8 cellular contexts compared by ENCODE assay signal in the genomic region with DNA sequence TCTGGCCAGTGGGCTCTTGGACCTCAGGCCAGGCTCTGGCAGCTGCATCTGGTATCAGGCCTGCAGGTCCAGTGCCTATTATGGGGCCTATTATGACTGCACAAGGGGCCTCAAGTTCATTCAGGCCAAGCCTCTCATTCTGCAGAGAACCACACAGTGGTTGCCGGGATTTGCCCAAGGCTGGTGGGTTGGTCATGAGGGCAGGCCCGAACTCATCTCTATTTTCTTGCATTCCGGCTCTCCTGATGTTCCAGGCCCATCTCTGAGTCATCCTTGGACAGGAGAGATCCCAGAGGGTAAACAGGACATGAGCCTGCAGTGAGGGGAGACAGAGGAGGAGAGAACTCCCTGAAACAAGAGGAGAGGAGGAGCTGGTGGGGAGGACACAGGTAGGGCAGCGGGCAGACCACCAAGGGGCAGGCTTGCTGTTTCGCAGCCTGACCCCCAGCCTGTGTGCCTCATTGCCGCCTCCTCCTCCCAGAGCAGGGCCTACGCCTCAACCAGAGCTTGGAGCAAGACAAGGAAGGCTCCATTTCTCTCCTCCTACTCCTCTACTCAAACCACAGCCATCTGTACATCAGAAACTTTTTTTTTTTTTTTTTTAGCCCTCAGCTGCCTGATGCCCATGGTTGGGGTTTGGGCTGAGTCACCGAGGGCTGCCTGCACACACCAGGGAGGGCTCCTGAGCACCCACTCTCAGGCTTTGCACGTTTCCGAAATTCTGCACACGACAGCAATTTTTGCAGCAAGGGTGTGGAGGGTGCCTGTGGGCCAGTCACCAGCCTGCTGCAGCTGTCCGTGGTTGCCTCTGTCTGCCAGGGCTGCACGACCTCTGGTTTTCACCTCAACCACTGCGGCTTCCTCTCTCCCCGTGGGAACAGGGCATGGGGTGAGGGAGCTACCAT. TPM values are rescaled to one million over a fixed set of nuclear protein-coding genes. Genes with fewer than 3 reads are reported as not detected.
A peak's percentile ranks its signal among the peaks of the same experiment; 100 is the strongest.
DNase-seq lines count a peak whose midpoint lies in the region; ATAC-seq, FAIRE-seq and TF ChIP-seq lines count a peak whose summit lies in the region.

No MANE protein-coding gene starts in this region.

- no peak for TF ChIP-seq POLR2A in K562 (conservative IDR thresholded peaks at IDR 0.05)

- ATAC-seq in GM18867 (IDR thresholded peaks at IDR 0.05; ENCODE audit: unreplicated experiment) = peak; percentile 41
- ATAC-seq in K562 = no peak
- ATAC-seq in lower lobe of right lung = no peak
- ATAC-seq in GM21825 (IDR thresholded peaks at IDR 0.05; ENCODE audit: unreplicated experiment) = no peak

- H3K4me1 Mint-ChIP-seq in T-helper 2 cell treated with Interferon-gamma antibody and Interleukin-4, amounts not matched to agents 5 μg/mL and 100 μg/mL, for 36 hours (ENCODE audit: low read depth) = peaks cover 26% of the 10 kb centered on the region

- no peak for TF ChIP-seq CTCF in K562 (IDR thresholded peaks at IDR 0.05 in 2 of 3, conservative IDR thresholded peaks at IDR 0.05 in 1 of 3; ENCODE audit: insufficient read depth in 2 of 3, low read depth in 1 of 3, low read length in 3 of 3)
- TF ChIP-seq CTCF in lower lobe of right lung (IDR thresholded peaks at IDR 0.05) = no peak

- no peaks in the 10 kb centered on the region for H3K79me2 ChIP-seq in K562 (ENCODE audit: control insufficient read depth, insufficient read depth, low read length)

- no TSS peak for BruUV-seq in K562 (replicated peaks; lab: Mats Ljungman, UMichigan)

- 47% methylated on average over 15 of the region's 15 CpGs for whole genome bisulfite sequencing in K562 (ENCODE audit: insufficient coverage, low coverage, missing lambda C conversion rate)

- H3K9me3 ChIP-seq in K562 (replicated peaks; ENCODE audit: control insufficient read depth, insufficient read depth, low read depth, low read length) (no peaks in the 10 kb centered on the region; the same call in 1 of the 2 replicates), lower lobe of right lung (no peaks in the 10 kb centered on the region)

- peak overlapping the region; percentile 34 for H3K27ac Mint-ChIP-seq in T-helper 2 cell treated with Interferon-gamma antibody and Interleukin-4, amounts not matched to agents 5 μg/mL and 100 μg/mL, for 36 hours

- H3K36me3 ChIP-seq in K562 (ENCODE audit: control insufficient read depth, insufficient read depth, low read length) (no peaks in the 10 kb centered on the region), lower lobe of right lung (no peaks in the 10 kb centered on the region)

- no peaks in the 10 kb centered on the region for H3K9me1 ChIP-seq in K562 (ENCODE audit: control insufficient read depth, insufficient read depth, low read length)

- no peaks in the 10 kb centered on the region for H4K20me1 ChIP-seq in K562 (replicated peaks; ENCODE audit: control insufficient read depth, insufficient read depth, low read length)

- H3K4me3 ChIP-seq in K562 (no peak overlapping the region), skin epidermis (no peak overlapping the region), lower lobe of right lung (no peak overlapping the region)

- in situ Hi-C loops in K562 (cut with MboI) = no loop called here
- in situ Hi-C loops in KBM-7 (cut with MboI; ENCODE audit: low pct_unique_long_range_greater_than_20kb, low sequenced_read_pairs) = no loop called here

- H3K9ac ChIP-seq in K562 (ENCODE audit: insufficient read depth in 1 of 2, low read depth in 2 of 2, low read length in 2 of 2) = peak overlapping the region in 1 of 2 experiments; percentile 49; a peak in 1 of 4 replicates

- TF ChIP-seq RAD21 in K562 (CRISPR knock-in tag; conservative IDR thresholded peaks at IDR 0.05 in 1 of 2, IDR thresholded peaks at IDR 0.05 in 1 of 2) = no peak

- POLR2A ChIA-PET in K562 (lab: Yijun Ruan, JAX) = interaction anchor here (0.8 to 1.6 kb wide), 5 partner anchors 13 to 98 kb away, joined by 3 to 6 read pairs (median 3); no protein-coding TSS in a partner anchor

- H3K4me1 ChIP-seq in K562 (replicated peaks in 1 of 2; ENCODE audit: control insufficient read depth in 2 of 2, insufficient read depth in 2 of 2, low read length in 2 of 2) = peaks cover 0 to 41% of the 10 kb centered on the region in 2 experiments; a peak in 3 of 5 replicates
- H3K4me1 ChIP-seq in lower lobe of right lung = peaks cover 29% of the 10 kb centered on the region

- no peaks in the 10 kb centered on the region for H3K9me3 Mint-ChIP-seq in T-helper 2 cell treated with Interferon-gamma antibody and Interleukin-4, amounts not matched to agents 5 μg/mL and 100 μg/mL, for 36 hours

- no peak for TF ChIP-seq EP300 in K562 (IDR thresholded peaks at IDR 0.05; ENCODE audit: low read length)

- CTCF ChIA-PET in K562 (lab: Yijun Ruan, JAX; ENCODE audit: low intra/inter-chr PET ratio) = no interaction called here

- intact Hi-C loops in K562 (cut with micrococcal nuclease) (loop anchor here (2.0 to 5.0 kb wide), 2 partner anchors 55 to 237 kb away; no protein-coding TSS in a partner anchor), lower lobe of right lung (cut with DNase I) (no loop called here)

- H3K27me3 ChIP-seq in K562 (ENCODE audit: control insufficient read depth in 2 of 2, insufficient read depth in 2 of 2, low read length in 2 of 2) (no peaks in the 10 kb centered on the region), lower lobe of right lung (ENCODE audit: low read depth) (no peaks in the 10 kb centered on the region)

- FAIRE-seq in K562 (lab: Jason Lieb, UNC) = no peak

- peaks cover 3% of the 10 kb centered on the region for H3K27me3 Mint-ChIP-seq in T-helper 2 cell treated with Interferon-gamma antibody and Interleukin-4, amounts not matched to agents 5 μg/mL and 100 μg/mL, for 36 hours (ENCODE audit: low read depth)

- H3K4me2 ChIP-seq in K562 (ENCODE audit: insufficient read depth, low read length) = no peak overlapping the region

- H3K4me3 Mint-ChIP-seq in T-helper 2 cell treated with Interferon-gamma antibody and Interleukin-4, amounts not matched to agents 5 μg/mL and 100 μg/mL, for 36 hours = peak overlapping the region; percentile 63

- H3K27ac ChIP-seq in K562 (ENCODE audit: extremely low read depth, low read depth, low read length) = no peak overlapping the region
- peak overlapping the region in 13 of 21 experiments; percentile 16 to 86 (median 60) for H3K27ac ChIP-seq in skin epidermis
- H3K27ac ChIP-seq in lower lobe of right lung = no peak overlapping the region

- no peaks in the 10 kb centered on the region for H3K36me3 Mint-ChIP-seq in T-helper 2 cell treated with Interferon-gamma antibody and Interleukin-4, amounts not matched to agents 5 μg/mL and 100 μg/mL, for 36 hours (ENCODE audit: low read depth)

- DNase-seq in T-helper 2 cell treated with Interferon-gamma antibody and Interleukin-4, amounts not matched to agents 5 μg/mL and 100 μg/mL, for 36 hours (ENCODE audit: low spot score) = peak; percentile 55
- no peak for DNase-seq in K562 (ENCODE audit: extremely low read depth in 1 of 4, low spot score in 3 of 4)
- DNase-seq in lower lobe of right lung = no peak
- no peak for DNase-seq in GOT3 (lab: John Stamatoyannopoulos, UW)
- DNase-seq in KBM-7 = no peak

- 0 out of 2 replicates have a peak overlapping the region, but pooled peaks have one; percentile 4 for H2AFZ ChIP-seq in K562 (ENCODE audit: low read depth, low read length)

TF ChIP-seq in K562, 482 proteins besides CTCF, POLR2A, EP300 and RAD21 (continues in another document):
- TF ChIP-seq, protein P1, sequence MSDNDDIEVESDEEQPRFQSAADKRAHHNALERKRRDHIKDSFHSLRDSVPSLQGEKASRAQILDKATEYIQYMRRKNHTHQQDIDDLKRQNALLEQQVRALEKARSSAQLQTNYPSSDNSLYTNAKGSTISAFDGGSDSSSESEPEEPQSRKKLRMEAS (CRISPR knock-in tag; IDR thresholded peaks at IDR 0.05) = 0 out of 2 replicates have a peak, but pooled peaks have one; percentile 18
- TF ChIP-seq, protein P2, sequence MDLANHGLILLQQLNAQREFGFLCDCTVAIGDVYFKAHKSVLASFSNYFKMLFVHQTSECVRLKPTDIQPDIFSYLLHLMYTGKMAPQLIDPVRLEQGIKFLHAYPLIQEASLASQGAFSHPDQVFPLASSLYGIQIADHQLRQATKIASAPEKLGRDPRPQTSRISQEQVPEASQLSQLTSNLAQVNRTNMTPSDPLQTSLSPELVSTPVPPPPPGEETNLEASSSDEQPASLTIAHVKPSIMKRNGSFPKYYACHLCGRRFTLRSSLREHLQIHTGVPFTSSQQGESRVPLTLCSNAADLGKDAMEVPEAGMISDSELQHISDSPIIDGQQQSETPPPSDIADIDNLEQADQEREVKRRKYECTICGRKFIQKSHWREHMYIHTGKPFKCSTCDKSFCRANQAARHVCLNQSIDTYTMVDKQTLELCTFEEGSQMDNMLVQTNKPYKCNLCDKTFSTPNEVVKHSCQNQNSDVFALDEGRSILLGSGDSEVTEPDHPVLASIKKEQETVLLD (IDR thresholded peaks at IDR 0.05) = no peak
- no peak for TF ChIP-seq NCOA4 (IDR thresholded peaks at IDR 0.05; ENCODE audit: partially characterized antibody)
- TF ChIP-seq ZNF316 (IDR thresholded peaks at IDR 0.05) = peak; percentile 68

RNA-seq across cellular contexts. Expression of a gene that starts 12.7 kb away (rescaled TPM):
- total RNA-seq in K562 (2011; cell fraction: chromatin; rRNA removed; ENCODE audit: low replicate concordance) = not detected in 2 replicates
- total RNA-seq in K562 (2011; cell fraction: nucleolus; rRNA removed) = not detected in 2 replicates
- total RNA-seq in K562 (2011; cell fraction: nucleoplasm; rRNA removed) = not detected in 2 replicates
- total RNA-seq in K562 (2014; rRNA removed) (not detected in 2 replicates), K562 (2014; rRNA removed; fragmentation: Illumina TruSeq; extraction: Trizol) (not detected in 2 replicates), K562 (2015; rRNA removed; fragmentation: Illumina TruSeq; extraction: Trizol) (not detected in 2 replicates), K562 (2021) (not detected in 2 replicates), lower lobe of right lung (0.30 TPM)
- polyA plus RNA-seq in K562 (2011; rRNA removed) (not detected in 2 replicates), K562 (2014; fragmentation: Illumina TruSeq; extraction: Trizol) (not detected in 2 replicates), K562 (2014; fragmentation: Nextera tagmentation; extraction: Ambion mirVana) (under 1 TPM; 0.11 to 0.20 TPM), K562 (2014; rRNA removed) (0.09 TPM in 1 of 2 replicates, not detected in the other)
- polyA plus RNA-seq in K562 (2011; cell fraction: cytosol; rRNA removed) = not detected in 2 replicates
- not detected in 2 replicates for polyA plus RNA-seq in K562 (2011; cell fraction: nucleus; rRNA removed)
- polyA plus RNA-seq in K562 (2012) = 0.11 TPM in 1 of 2 replicates, not detected in the other
- polyA minus RNA-seq in K562 (2011; rRNA and poly(A)+ RNA removed) = not detected in 2 replicates
- polyA minus RNA-seq in K562 (2011; cell fraction: cytosol; rRNA and poly(A)+ RNA removed) = not detected in 2 replicates
- not detected in 2 replicates for polyA minus RNA-seq in K562 (2011; cell fraction: nucleus; rRNA and poly(A)+ RNA removed)

Comparison
In these comparisons a context has a peak if more than half of its experiments do, and no peak if none do; other contexts are left out.
1. H3K27ac ChIP-seq: peak in skin epidermis (13 of 21); none in K562 (single experiment) and lower lobe of right lung (single experiment).